17 cellular contexts compared by ENCODE assay signal in the genomic region with DNA sequence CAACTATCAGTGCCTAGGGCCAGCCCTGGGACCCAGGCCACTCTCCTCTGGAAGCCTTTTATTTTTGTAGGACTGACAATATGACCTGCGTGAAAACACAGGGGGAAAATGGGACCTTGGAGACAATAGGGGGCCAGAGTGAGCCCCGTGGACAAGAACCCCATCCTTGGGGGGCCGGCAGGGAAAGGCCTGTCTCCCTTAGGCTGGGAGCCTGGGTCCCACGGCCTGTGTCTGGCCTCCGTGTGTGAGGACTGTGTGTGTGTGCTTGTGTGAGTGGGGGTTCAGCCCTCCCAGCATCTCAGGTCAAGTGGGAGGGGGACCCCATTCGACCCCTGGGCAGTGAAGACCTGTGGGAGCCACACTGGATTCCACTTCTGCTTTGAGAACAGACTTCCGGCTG. TPM values are rescaled to one million over a fixed set of nuclear protein-coding genes. Genes with fewer than 3 reads are reported as not detected.
A peak's percentile ranks its signal among the peaks of the same experiment; 100 is the strongest.
DNase-seq lines count a peak whose midpoint lies in the region; ATAC-seq and TF ChIP-seq lines count a peak whose summit lies in the region.
"Had no signal": no experiment of that assay in that cellular context is flagged by ENCODE, and none has a peak within 500 bp of the region (broad histone marks: within the 10 kb centered on the region; RNA-seq: fewer than 3 reads in every experiment).

No MANE protein-coding gene starts in this region.

- H3K9me3 Mint-ChIP-seq in WTC11 = peaks cover 21% of the 10 kb centered on the region

- H3K4me3 Mint-ChIP-seq in WTC11 = no peak overlapping the region
- H3K4me3 Mint-ChIP-seq: B cell had no signal

- ATAC-seq in left ventricle myocardium superior = no peak
- ATAC-seq in HG02938 (IDR thresholded peaks at IDR 0.05; ENCODE audit: unreplicated experiment) = no peak
- ATAC-seq in WTC11 = no peak

- H3K27me3 Mint-ChIP-seq in WTC11 (ENCODE audit: low read depth) = no peaks in the 10 kb centered on the region

- peaks cover 14% of the 10 kb centered on the region for H3K4me1 Mint-ChIP-seq in WTC11
- H3K4me1 Mint-ChIP-seq: B cell had no signal

- peaks cover 40% of the 10 kb centered on the region for H3K36me3 ChIP-seq in left ventricle myocardium inferior

- TF ChIP-seq CTCF in left ventricle myocardium inferior (IDR thresholded peaks at IDR 0.05; ENCODE audit: borderline replicate concordance) = no peak
- TF ChIP-seq CTCF in WTC11 (IDR thresholded peaks at IDR 0.05) = no peak

- H3K4me3 ChIP-seq in left ventricle myocardium inferior = no peak overlapping the region

- H3K9me3 ChIP-seq in left ventricle myocardium inferior (replicated peaks) = no peaks in the 10 kb centered on the region

- POLR2A ChIA-PET in WTC11 (lab: Charles Lee) = no interaction called here

- H3K27me3 ChIP-seq in left ventricle myocardium inferior (ENCODE audit: low read depth) = no peaks in the 10 kb centered on the region

- CTCF ChIA-PET in WTC11 (lab: Charles Lee) = interaction anchor here (1.8 kb wide), 2 partner anchors 11 to 28 kb away, joined by 5 to 7 read pairs; no protein-coding TSS in a partner anchor

- peak; percentile 51 for DNase-seq in cardiac septum (ENCODE audit: low spot score)
- no peak for DNase-seq in left ventricle myocardium superior
- DNase-seq in left ventricle myocardium inferior = no peak
- DNase-seq in posterior vena cava (ENCODE audit: low spot score) = peak; percentile 44
- DNase-seq in WTC11 (ENCODE audit: low spot score) = no peak
- DNase-seq in epidermal melanocyte (ENCODE audit: insufficient read length, low spot score) = no peak
- DNase-seq: DMS 273 treated with DMSO at 0.1 percent for 48 hours, DND-41, IMR-90, Karpas-422, NCI-H1436 treated with DMSO at 0.1 percent for 48 hours, NCI-H2029, NCI-H345, NCI-H524 treated with DMSO at 0.1 percent for 48 hours had no signal

- no peak overlapping the region for H3K27ac Mint-ChIP-seq in WTC11
- H3K27ac Mint-ChIP-seq: B cell had no signal

- H3K27ac ChIP-seq in left ventricle myocardium inferior (replicated peaks) = peak overlapping the region; percentile 70
- H3K27ac ChIP-seq: HL-60 had no signal

- H3K36me3 Mint-ChIP-seq in WTC11 = peaks cover 24% of the 10 kb centered on the region

- intact Hi-C loops in cardiac septum (cut with DNase I) = loop anchor here (10.0 kb wide), 1 partner anchor 175 kb away; no protein-coding TSS in a partner anchor
- intact Hi-C loops in left ventricle myocardium superior (cut with micrococcal nuclease) = no loop called here
- intact Hi-C loops in left ventricle myocardium inferior (cut with micrococcal nuclease) = no loop called here
- intact Hi-C loops in posterior vena cava (cut with DNase I) = no loop called here

- peaks cover 43% of the 10 kb centered on the region for H3K4me1 ChIP-seq in left ventricle myocardium inferior

TF ChIP-seq in WTC11, 78 proteins besides CTCF, POLR2A, EP300 and RAD21:
- TF ChIP-seq, protein P1, sequence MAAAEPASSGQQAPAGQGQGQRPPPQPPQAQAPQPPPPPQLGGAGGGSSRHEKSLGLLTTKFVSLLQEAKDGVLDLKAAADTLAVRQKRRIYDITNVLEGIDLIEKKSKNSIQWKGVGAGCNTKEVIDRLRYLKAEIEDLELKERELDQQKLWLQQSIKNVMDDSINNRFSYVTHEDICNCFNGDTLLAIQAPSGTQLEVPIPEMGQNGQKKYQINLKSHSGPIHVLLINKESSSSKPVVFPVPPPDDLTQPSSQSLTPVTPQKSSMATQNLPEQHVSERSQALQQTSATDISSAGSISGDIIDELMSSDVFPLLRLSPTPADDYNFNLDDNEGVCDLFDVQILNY (CRISPR knock-in tag; IDR thresholded peaks at IDR 0.05) = no peak
- no peak for TF ChIP-seq SMAD3 (CRISPR knock-in tag; IDR thresholded peaks at IDR 0.05; ENCODE audit: borderline replicate concordance)
- no peak for TF ChIP-seq NR3C1 (CRISPR knock-in tag; conservative IDR thresholded peaks at IDR 0.05; ENCODE audit: low read depth)
- no peak for TF ChIP-seq MXD4 (CRISPR knock-in tag; IDR thresholded peaks at IDR 0.05; ENCODE audit: borderline replicate concordance)
- no peak for TF ChIP-seq TEAD1 (CRISPR knock-in tag; IDR thresholded peaks at IDR 0.05)
- TF ChIP-seq, protein P2, sequence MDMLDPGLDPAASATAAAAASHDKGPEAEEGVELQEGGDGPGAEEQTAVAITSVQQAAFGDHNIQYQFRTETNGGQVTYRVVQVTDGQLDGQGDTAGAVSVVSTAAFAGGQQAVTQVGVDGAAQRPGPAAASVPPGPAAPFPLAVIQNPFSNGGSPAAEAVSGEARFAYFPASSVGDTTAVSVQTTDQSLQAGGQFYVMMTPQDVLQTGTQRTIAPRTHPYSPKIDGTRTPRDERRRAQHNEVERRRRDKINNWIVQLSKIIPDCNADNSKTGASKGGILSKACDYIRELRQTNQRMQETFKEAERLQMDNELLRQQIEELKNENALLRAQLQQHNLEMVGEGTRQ (CRISPR knock-in tag; IDR thresholded peaks at IDR 0.05) = no peak
- TF ChIP-seq JAZF1 (CRISPR knock-in tag; IDR thresholded peaks at IDR 0.05) = no peak
- TF ChIP-seq EMX1 (CRISPR knock-in tag; IDR thresholded peaks at IDR 0.05) = no peak
- TF ChIP-seq, protein P3, sequence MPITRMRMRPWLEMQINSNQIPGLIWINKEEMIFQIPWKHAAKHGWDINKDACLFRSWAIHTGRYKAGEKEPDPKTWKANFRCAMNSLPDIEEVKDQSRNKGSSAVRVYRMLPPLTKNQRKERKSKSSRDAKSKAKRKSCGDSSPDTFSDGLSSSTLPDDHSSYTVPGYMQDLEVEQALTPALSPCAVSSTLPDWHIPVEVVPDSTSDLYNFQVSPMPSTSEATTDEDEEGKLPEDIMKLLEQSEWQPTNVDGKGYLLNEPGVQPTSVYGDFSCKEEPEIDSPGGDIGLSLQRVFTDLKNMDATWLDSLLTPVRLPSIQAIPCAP (CRISPR knock-in tag; IDR thresholded peaks at IDR 0.05) = no peak

RNA-seq across cellular contexts. Expression of gene EXOG, which starts 53.3 kb away (rescaled TPM):
- total RNA-seq in cardiac septum (38.6 TPM), left ventricle myocardium superior (27.0 TPM), left ventricle myocardium inferior (27.9 TPM), posterior vena cava (10 to 100 TPM; 12.3 to 14.7 TPM), WTC11 (2021) (12.2 to 13.7 TPM (median 12.9 TPM) in 3 replicates)

Comparison
In these comparisons a context has a peak if more than half of its experiments do, and no peak if none do; other contexts are left out.
1. DNase-seq: peak in cardiac septum (single experiment) and posterior vena cava (single experiment); none in left ventricle myocardium superior (single experiment), left ventricle myocardium inferior (single experiment), WTC11 (single experiment) and epidermal melanocyte (single experiment).